ENCODE assay signal across 8 cellular contexts in genomic region chr2:224638338-224638823, GRCh38. TPM values are rescaled to one million over a fixed set of nuclear protein-coding genes. Genes with fewer than 3 reads are reported as not detected.
DNase-seq lines count a peak whose midpoint lies in the region; ATAC-seq, FAIRE-seq and TF ChIP-seq lines count a peak whose summit lies in the region.

No MANE protein-coding gene starts in this region.

- no peak for FAIRE-seq in HepG2 (lab: Jason Lieb, UNC)

- TF ChIP-seq CTCF in HepG2 (CRISPR knock-in tag; IDR thresholded peaks at IDR 0.05) = no peak

- H3K4me3 ChIP-seq in GM23248 (no peak overlapping the region), HepG2 (replicated peaks in 1 of 3; ENCODE audit: insufficient read depth in 1 of 3, low read depth in 2 of 3, low read length in 3 of 3) (no peak overlapping the region)

- H3K27me3 ChIP-seq in GM23248 (replicated peaks; ENCODE audit: insufficient read depth) (no peaks in the 10 kb centered on the region; the same call in 1 of the 2 replicates), HepG2 (ENCODE audit: control insufficient read depth in 1 of 2, insufficient read depth in 2 of 2, low read length in 2 of 2) (no peaks in the 10 kb centered on the region)

- no peak for TF ChIP-seq EP300 in HepG2 (IDR thresholded peaks at IDR 0.05; ENCODE audit: low read depth in 2 of 2, low read length in 2 of 2)
- no peak for TF ChIP-seq EP300 in HepG2 (CRISPR knock-in tag; IDR thresholded peaks at IDR 0.05; ENCODE audit: borderline replicate concordance)

- H3F3A ChIP-seq in GM23248 (ENCODE audit: insufficient read depth) = no peaks in the 10 kb centered on the region

- peak; percentile 4 for DNase-seq in GM23248
- DNase-seq in NAMALWA (ENCODE audit: low spot score) = peak; percentile 90
- DNase-seq in activated naive CD4-positive, alpha-beta T cell treated with anti-CD3 and anti-CD28 coated beads for 36 hours = peak; percentile 58
- DNase-seq in HCEC 1CT = no peak
- DNase-seq in HepG2 (ENCODE audit: low spot score) = no peak
- no peak for DNase-seq in GOT3 (lab: John Stamatoyannopoulos, UW)
- no peak for DNase-seq in NCI-H146 (lab: John Stamatoyannopoulos, UW)

- H3K9ac ChIP-seq in GM23248 (no peak overlapping the region), HepG2 (ENCODE audit: insufficient read depth, low read depth, low read length) (no peak overlapping the region)

- H3K36me3 Mint-ChIP-seq in activated naive CD4-positive, alpha-beta T cell treated with anti-CD3 and anti-CD28 coated beads for 36 hours (ENCODE audit: low read depth) = no peaks in the 10 kb centered on the region

- H3K4me1 ChIP-seq in GM23248 (ENCODE audit: insufficient read depth) = no peaks in the 10 kb centered on the region
- no peaks in the 10 kb centered on the region for H3K4me1 ChIP-seq in HepG2 (ENCODE audit: insufficient read depth, low read length)

- no peak overlapping the region for H2AFZ ChIP-seq in GM23248
- no peak overlapping the region for H2AFZ ChIP-seq in HepG2 (ENCODE audit: low read length)

- in situ Hi-C loops in GM23248 (cut with MboI) = no loop called here
- in situ Hi-C loops in HepG2 (cut with HindIII; ENCODE audit: extremely low pct_ligation_motif_present, low pct_unique_long_range_greater_than_20kb) = no loop called here

- WGBS in GM23248 (ENCODE audit: low coverage in 1 of 2, low lambda C conversion rate in 2 of 2, missing lambda C conversion rate in 2 of 2), 2 experiments = 63% methylated on average over 8 of the region's 8 CpGs
- WGBS in HepG2 (ENCODE audit: low lambda C conversion rate) = 14% methylated on average over 8 of the region's 8 CpGs

- peak overlapping the region; percentile 26 for H3K4me3 Mint-ChIP-seq in activated naive CD4-positive, alpha-beta T cell treated with anti-CD3 and anti-CD28 coated beads for 36 hours

- no peak overlapping the region for H3K4me2 ChIP-seq in GM23248 (ENCODE audit: unreplicated experiment)
- H3K4me2 ChIP-seq in HepG2 (ENCODE audit: low read depth, low read length) = no peak overlapping the region

- no peaks in the 10 kb centered on the region for H3K9me3 ChIP-seq in GM23248 (ENCODE audit: low read depth)
- H3K9me3 ChIP-seq in HepG2 (ENCODE audit: low read length) = no peaks in the 10 kb centered on the region

- ATAC-seq in GM18499 (IDR thresholded peaks at IDR 0.05; ENCODE audit: insufficient read depth, unreplicated experiment) = peak; percentile 91
- ATAC-seq in HepG2 = no peak

- H3K9me3 Mint-ChIP-seq in activated naive CD4-positive, alpha-beta T cell treated with anti-CD3 and anti-CD28 coated beads for 36 hours = no peaks in the 10 kb centered on the region

- no peak for TF ChIP-seq RAD21 in HepG2 (CRISPR knock-in tag; IDR thresholded peaks at IDR 0.05)

- H3K27ac ChIP-seq in GM23248 = no peak overlapping the region
- H3K27ac ChIP-seq in HepG2 (ENCODE audit: extremely low read length, insufficient read depth, low read length) = no peak overlapping the region

- peak overlapping the region; percentile 89 for H3K27ac Mint-ChIP-seq in activated naive CD4-positive, alpha-beta T cell treated with anti-CD3 and anti-CD28 coated beads for 36 hours

- H4K20me1 ChIP-seq in GM23248 (ENCODE audit: insufficient read depth) (no peaks in the 10 kb centered on the region), HepG2 (ENCODE audit: insufficient read depth, low read length) (no peaks in the 10 kb centered on the region)

- CTCF ChIA-PET in activated naive CD4-positive, alpha-beta T cell treated with anti-CD3 and anti-CD28 coated beads for 36 hours (lab: Charles Lee) = interaction anchor here (0.7 to 1.1 kb wide), 3 partner anchors 9 to 38 kb away, joined by 3 to 6 read pairs (median 3); no protein-coding TSS in a partner anchor
- CTCF ChIA-PET in HepG2 (lab: Yijun Ruan, JAX; ENCODE audit: low intra/inter-chr PET ratio, low total read pairs) = no interaction called here

- POLR2A ChIA-PET in HepG2 (lab: Yijun Ruan, JAX) = no interaction called here

- H3K4me1 Mint-ChIP-seq in activated naive CD4-positive, alpha-beta T cell treated with anti-CD3 and anti-CD28 coated beads for 36 hours (ENCODE audit: low read depth) = peaks cover 12% of the 10 kb centered on the region

- H3K36me3 ChIP-seq in GM23248 (ENCODE audit: low read depth) (no peaks in the 10 kb centered on the region), HepG2 (replicated peaks in 1 of 2; ENCODE audit: control insufficient read depth in 1 of 2, insufficient read depth in 2 of 2, low read length in 2 of 2) (no peaks in the 10 kb centered on the region)

- intact Hi-C loops in activated naive CD4-positive, alpha-beta T cell treated with anti-CD3 and anti-CD28 coated beads for 36 hours (cut with micrococcal nuclease) = loop anchor here (1.0 kb wide), 1 partner anchor 53 kb away; the partner anchor contains the start of gene CUL3
- intact Hi-C loops in HepG2 (cut with micrococcal nuclease; ENCODE audit: unreplicated experiment) = no loop called here

- H3K79me2 ChIP-seq in GM23248 (ENCODE audit: insufficient read depth) (no peaks in the 10 kb centered on the region), HepG2 (ENCODE audit: insufficient read depth, low read length) (no peaks in the 10 kb centered on the region)

- no TSS peak for BruUV-seq in HepG2 (replicated peaks; lab: Mats Ljungman, UMichigan)

- no peak for TF ChIP-seq POLR2A in HepG2 (IDR thresholded peaks at IDR 0.05; ENCODE audit: insufficient read depth in 1 of 2, low read depth in 2 of 2, low read length in 2 of 2)

- no peaks in the 10 kb centered on the region for H3K27me3 Mint-ChIP-seq in activated naive CD4-positive, alpha-beta T cell treated with anti-CD3 and anti-CD28 coated beads for 36 hours (ENCODE audit: low read depth)

- H3K9me2 ChIP-seq in GM23248 (ENCODE audit: insufficient read depth) = no peaks in the 10 kb centered on the region

TF ChIP-seq in HepG2, 621 proteins besides CTCF, POLR2A, EP300 and RAD21 (continues in another document):
- TF ChIP-seq CSRNP2 (CRISPR knock-in tag; conservative IDR thresholded peaks at IDR 0.05; ENCODE audit: low read depth) = no peak

RNA-seq across cellular contexts. Expression of gene CUL3, which starts 53.2 kb away (rescaled TPM):
- 34.0 and 47.8 TPM in 2 replicates for total RNA-seq in GM23248 (2014; rRNA removed; shearing (Covaris generic))
- 22.5 and 24.7 TPM in 2 replicates for polyA plus RNA-seq in GM23248 (2016; fragmentation: Nextera tagmentation; extraction: Ambion mirVana)
- 10 to 100 TPM; 61.7 to 66.0 TPM for total RNA-seq in activated naive CD4-positive, alpha-beta T cell treated with anti-CD3 and anti-CD28 coated beads for 36 hours
- 62.3 and 97.3 TPM in 2 replicates for total RNA-seq in HepG2 (2016; rRNA removed; fragmentation: Illumina TruSeq; extraction: Trizol)
- 35.1 and 39.9 TPM in 2 replicates for total RNA-seq in HepG2 (2016; cell fraction: cytosol; rRNA removed; fragmentation: Illumina TruSeq; extraction: Trizol; ENCODE audit: low read depth)
- total RNA-seq in HepG2 (2016; cell fraction: insoluble cytoplasmic fraction; rRNA removed; fragmentation: Illumina TruSeq; extraction: Trizol) = 64.0 and 93.3 TPM in 2 replicates
- total RNA-seq in HepG2 (2016; cell fraction: membrane; rRNA removed; fragmentation: Illumina TruSeq; extraction: Trizol) = 46.5 and 50.3 TPM in 2 replicates
- total RNA-seq in HepG2 (2016; cell fraction: nucleus; rRNA removed; fragmentation: Illumina TruSeq; extraction: Trizol) = 67.7 and 80.9 TPM in 2 replicates
- 27.3 and 33.2 TPM in 2 replicates for polyA plus RNA-seq in HepG2 (2011; rRNA removed)
- 12.3 and 22.5 TPM in 2 replicates for polyA plus RNA-seq in HepG2 (2011; cell fraction: cytosol; rRNA removed)
- polyA plus RNA-seq in HepG2 (2011; cell fraction: nucleus; rRNA removed) = 15.4 and 17.4 TPM in 2 replicates
- polyA plus RNA-seq in HepG2 (2012) = 61.7 and 67.8 TPM in 2 replicates
- polyA plus RNA-seq in HepG2 (2016; cell fraction: cytosol; fragmentation: Illumina TruSeq; extraction: Trizol; ENCODE audit: low read depth) = 14.7 and 15.9 TPM in 2 replicates
- polyA plus RNA-seq in HepG2 (2016; cell fraction: insoluble cytoplasmic fraction; fragmentation: Illumina TruSeq; extraction: Trizol; ENCODE audit: low read depth) = 98.0 and 99.0 TPM in 2 replicates
- polyA plus RNA-seq in HepG2 (2016; cell fraction: membrane; fragmentation: Illumina TruSeq; extraction: Trizol; ENCODE audit: low read depth) = 35.4 and 37.2 TPM in 2 replicates
- 70.5 and 77.2 TPM in 2 replicates for polyA plus RNA-seq in HepG2 (2016; cell fraction: nucleus; fragmentation: Illumina TruSeq; extraction: Trizol; ENCODE audit: insufficient read depth, low read depth)
- polyA minus RNA-seq in HepG2 (2011; rRNA and poly(A)+ RNA removed; ENCODE audit: low replicate concordance) = 24.4 and 24.7 TPM in 2 replicates
- 32.1 and 40.2 TPM in 2 replicates for polyA minus RNA-seq in HepG2 (2011; cell fraction: cytosol; rRNA and poly(A)+ RNA removed)
- polyA minus RNA-seq in HepG2 (2011; cell fraction: nucleus; rRNA and poly(A)+ RNA removed) = 133 and 141 TPM in 2 replicates

Comparison
In these comparisons a context has a peak if more than half of its experiments do, and no peak if none do; other contexts are left out.
1. DNase-seq: peak in GM23248 (single experiment), NAMALWA (single experiment) and activated naive CD4-positive, alpha-beta T cell treated with anti-CD3 and anti-CD28 coated beads for 36 hours (single experiment); none in HCEC 1CT (single experiment), HepG2 (single experiment), GOT3 (single experiment) and NCI-H146 (single experiment).